Comparison of ENCODE assay signal across 17 cellular contexts in genomic region chr14:94102768-94103482, GRCh38. TPM values are rescaled to one million over a fixed set of nuclear protein-coding genes. Genes with fewer than 3 reads are reported as not detected.
DNase-seq lines count a peak whose midpoint lies in the region; ATAC-seq, FAIRE-seq and TF ChIP-seq lines count a peak whose summit lies in the region.
"Had no signal": no experiment of that assay in that cellular context is flagged by ENCODE, and none has a peak within 500 bp of the region (broad histone marks: within the 10 kb centered on the region; RNA-seq: fewer than 3 reads in every experiment).

No MANE protein-coding gene starts in this region.

- no peaks in the 10 kb centered on the region for H3K36me3 ChIP-seq in colonic mucosa
- H3K36me3 ChIP-seq in mucosa of descending colon (ENCODE audit: low read depth), result no peaks in the 10 kb centered on the region
- H3K36me3 ChIP-seq in small intestine (ENCODE audit: control insufficient read depth in 2 of 2, insufficient read depth in 2 of 2, low read length in 2 of 2), result no peaks in the 10 kb centered on the region

- no peak overlapping the region for H3K4me3 Mint-ChIP-seq in H9
- H3K4me3 Mint-ChIP-seq: B cell; CD4-positive, alpha-beta T cell had no signal

- H3K4me1 Mint-ChIP-seq in H9, result peaks cover 0 to 5% of the 10 kb centered on the region in 2 experiments; a peak in 1 of 4 replicates
- H3K4me1 Mint-ChIP-seq: B cell had no signal

- intact Hi-C loops in colonic mucosa (cut with DNase I) (no loop called here), mucosa of descending colon (cut with DNase I, micrococcal nuclease) (no loop called here), Right ventricle myocardium inferior (cut with DNase I) (no loop called here)

- no peak overlapping the region for H3K4ac ChIP-seq in H9 (ENCODE audit: low read depth, low read length)

- TF ChIP-seq CTCF in H9 (conservative IDR thresholded peaks at IDR 0.05) (no peak), colonic mucosa (IDR thresholded peaks at IDR 0.05) (no peak), mucosa of descending colon (IDR thresholded peaks at IDR 0.05) (no peak)

- H3K18ac ChIP-seq in H9 (ENCODE audit: insufficient read length, low read depth, low read length), result no peak overlapping the region

- H3K4me1 ChIP-seq in H9 (ENCODE audit: insufficient read depth, low read length) (no peaks in the 10 kb centered on the region), colonic mucosa (no peaks in the 10 kb centered on the region), mucosa of descending colon (ENCODE audit: low read depth) (peaks cover 8% of the 10 kb centered on the region), small intestine (ENCODE audit: control insufficient read depth in 2 of 2, insufficient read depth in 1 of 2, low read depth in 1 of 2, low read length in 1 of 2) (no peaks in the 10 kb centered on the region)

- H3T11ph ChIP-seq in H9 (ENCODE audit: low read length), result no peak overlapping the region

- FAIRE-seq in small intestine (lab: Jason Lieb, UNC), result no peak
- FAIRE-seq: GM18507, H54 had no signal

- H3K36me3 Mint-ChIP-seq in H9 (ENCODE audit: insufficient read depth in 1 of 3, low read depth in 3 of 3), result no peaks in the 10 kb centered on the region

- no peaks in the 10 kb centered on the region for H3K23me2 ChIP-seq in H9 (ENCODE audit: insufficient read length, low read depth, low read length, poor library complexity, severe bottlenecking)

- no peak overlapping the region for H4K5ac ChIP-seq in H9 (ENCODE audit: insufficient read length, low read depth, low read length)

- DNase-seq in H9, result no peak
- DNase-seq in colonic mucosa, result peak; percentile 50
- DNase-seq in mucosa of descending colon, result peak in 2 of 3 donors; percentile 40 to 55
- peak; percentile 36 for DNase-seq in small intestine
- no peak for DNase-seq in Right ventricle myocardium inferior (ENCODE audit: missing footprints)
- no peak for DNase-seq in stimulated activated naive CD4-positive, alpha-beta T cell (lab: John Stamatoyannopoulos, UW)
- no peak for DNase-seq in NCI-H187 treated with DMSO at 0.1 percent for 48 hours (lab: John Stamatoyannopoulos, UW)
- DNase-seq: 8988T; ACHN; Calu3; CD4-positive, alpha-beta T cell; DMS 273 treated with DMSO at 0.1 percent for 48 hours; GM23248 had no signal

- H4K20me1 ChIP-seq in H9 (ENCODE audit: control insufficient read depth, insufficient read depth, insufficient read length), result no peaks in the 10 kb centered on the region

- H3K9me3 ChIP-seq in H9 (ENCODE audit: control insufficient read depth, low read depth, low read length), result no peaks in the 10 kb centered on the region
- no peaks in the 10 kb centered on the region for H3K9me3 ChIP-seq in colonic mucosa
- H3K9me3 ChIP-seq in mucosa of descending colon, result no peaks in the 10 kb centered on the region
- no peaks in the 10 kb centered on the region for H3K9me3 ChIP-seq in small intestine (ENCODE audit: control insufficient read depth, low read depth)

- H3K27ac Mint-ChIP-seq in H9, result peak overlapping the region in 1 of 3 experiments; percentile 83; a peak in 1 of 7 replicates
- H3K27ac Mint-ChIP-seq: B cell; CD4-positive, alpha-beta T cell had no signal

- H3K14ac ChIP-seq in H9 (ENCODE audit: insufficient read depth, low read length), result no peak overlapping the region

- H2BK15ac ChIP-seq in H9 (ENCODE audit: low read depth, low read length), result no peak overlapping the region

- H3K4me2 ChIP-seq in H9 (ENCODE audit: insufficient read depth, insufficient read length, low read length), result no peak overlapping the region

- no peaks in the 10 kb centered on the region for H3K27me3 Mint-ChIP-seq in H9 (ENCODE audit: low read depth)
- H3K27me3 Mint-ChIP-seq: B cell; CD4-positive, alpha-beta T cell had no signal

- no peak overlapping the region for H2AFZ ChIP-seq in H9 (ENCODE audit: low read length)
- H2AFZ ChIP-seq: GM23248 had no signal

- H3K23ac ChIP-seq in H9 (ENCODE audit: insufficient read length, low read depth, low read length), result no peak overlapping the region

- no peak overlapping the region for H3K4me3 ChIP-seq in colonic mucosa
- no peak overlapping the region for H3K4me3 ChIP-seq in mucosa of descending colon
- H3K4me3 ChIP-seq in small intestine (ENCODE audit: low read depth in 1 of 2, low read length in 2 of 2), result no peak overlapping the region
- H3K4me3 ChIP-seq: GM23248 had no signal

- H2BK20ac ChIP-seq in H9 (ENCODE audit: low read depth, low read length, poor library complexity, severe bottlenecking), result no peak overlapping the region

- H4K8ac ChIP-seq in H9 (replicated peaks; ENCODE audit: insufficient read length, low read depth, low read length), result no peak overlapping the region

- H3K27ac ChIP-seq in H9 (ENCODE audit: insufficient read length, low read depth, low read length), result no peak overlapping the region
- peak overlapping the region; percentile 62 for H3K27ac ChIP-seq in colonic mucosa
- no peak overlapping the region for H3K27ac ChIP-seq in small intestine (ENCODE audit: low read depth in 1 of 2, low read length in 1 of 2)
- H3K27ac ChIP-seq: GM23248 had no signal

- no peaks in the 10 kb centered on the region; a peak in 1 of 5 replicates for H3K9me3 Mint-ChIP-seq in H9
- H3K9me3 Mint-ChIP-seq: CD4-positive, alpha-beta T cell had no signal

- no peak overlapping the region for H2BK12ac ChIP-seq in H9 (ENCODE audit: insufficient read length, low read depth, low read length)

- no peak overlapping the region for H2AK5ac ChIP-seq in H9 (ENCODE audit: insufficient read length, low read length)

- WGBS in H9 (ENCODE audit: extremely low coverage, insufficient read length, low lambda C conversion rate), result no CpG with 5 or more reads among the region's 8 CpGs
- WGBS in small intestine, 3 donors, result 67 to 82% (median 82%) methylated on average over 8 of the region's 8 CpGs

- no peak overlapping the region for H4K91ac ChIP-seq in H9 (ENCODE audit: insufficient read length, low read depth, low read length)

- H3K9ac ChIP-seq in H9 (ENCODE audit: extremely low read depth, insufficient read length, low read length) (no peak overlapping the region), colonic mucosa (ENCODE audit: low read depth in 2 of 2, low read length in 2 of 2) (no peak overlapping the region)
- H3K9ac ChIP-seq: GM23248 had no signal

- H3K27me3 ChIP-seq in H9 (ENCODE audit: insufficient read depth, low read length) (no peaks in the 10 kb centered on the region), colonic mucosa (no peaks in the 10 kb centered on the region), small intestine (ENCODE audit: control insufficient read depth in 2 of 2, insufficient read depth in 2 of 2, low read length in 2 of 2) (no peaks in the 10 kb centered on the region)

- peak overlapping the region; percentile 35 for H2BK5ac ChIP-seq in H9 (ENCODE audit: insufficient read length, low read length)

- H2BK120ac ChIP-seq in H9 (ENCODE audit: low read depth, low read length, poor library complexity, severe bottlenecking), result no peak overlapping the region

- H3K56ac ChIP-seq in H9 (ENCODE audit: insufficient read length, low read depth, low read length), result no peak overlapping the region

- peak; percentile 93 for ATAC-seq in mucosa of descending colon
- ATAC-seq in GM21619 (IDR thresholded peaks at IDR 0.05; ENCODE audit: unreplicated experiment), result no peak
- no peak for ATAC-seq in Right ventricle myocardium inferior

- H3K79me1 ChIP-seq in H9 (ENCODE audit: insufficient read depth, low read depth, low read length, poor library complexity, severe bottlenecking), result no peaks in the 10 kb centered on the region

- no peaks in the 10 kb centered on the region for H3K79me2 ChIP-seq in H9 (ENCODE audit: insufficient read depth, low read length)

RNA-seq across cellular contexts. Expression of gene IFI27, which starts 7.6 kb away (rescaled TPM):
- total RNA-seq in H9 (2021) (1.7 TPM in 2 replicates), colonic mucosa (100 to 1,000 TPM; 219 to 709 TPM), mucosa of descending colon (1,000 to 10,000 TPM in 1 of 3 donors, 100 to 1,000 TPM in 2; 427 to 1,655 (median 710) TPM), Right ventricle myocardium inferior (164 TPM)
- 1,000 to 10,000 TPM in 1 of 3 donors, 100 to 1,000 TPM in 2; 285 to 1,277 (median 806) TPM for polyA plus RNA-seq in small intestine
- total RNA-seq: GM23248 had no signal
- polyA plus RNA-seq: GM23248 had no signal

RNA-seq across cellular contexts. Expression of gene IFI27L1, which starts 21.8 kb away (rescaled TPM):
- total RNA-seq in H9 (2021), result 27.4 TPM in 2 replicates
- total RNA-seq in colonic mucosa, result 10 to 100 TPM; 15.8 to 27.4 TPM
- 10 to 100 TPM; 19.9 to 29.9 (median 20.6) TPM for total RNA-seq in mucosa of descending colon
- polyA plus RNA-seq in small intestine, result 10 to 100 TPM; 29.2 to 44.5 (median 29.8) TPM
- 10.7 TPM for total RNA-seq in Right ventricle myocardium inferior

RNA-seq across cellular contexts. Expression of gene DDX24, which starts 21.9 kb away (rescaled TPM):
- total RNA-seq in H9 (2021) (172 TPM in 2 replicates), colonic mucosa (100 to 1,000 TPM; 110 to 142 TPM), mucosa of descending colon (100 to 1,000 TPM in 2 of 3 donors, 10 to 100 TPM in 1; 90.6 to 197 (median 107) TPM), Right ventricle myocardium inferior (187 TPM)
- 10 to 100 TPM; 35.1 to 64.6 (median 51.2) TPM for polyA plus RNA-seq in small intestine

RNA-seq across cellular contexts. Expression of gene IFI27L2, which starts 26.5 kb away (rescaled TPM):
- total RNA-seq in H9 (2021) (28.6 and 32.5 TPM in 2 replicates), colonic mucosa (10 to 100 TPM; 27.6 to 51.4 TPM), mucosa of descending colon (10 to 100 TPM; 22.4 to 25.5 (median 24.3) TPM), Right ventricle myocardium inferior (52.4 TPM)
- 10 to 100 TPM; 23.0 to 96.7 (median 83.8) TPM for polyA plus RNA-seq in small intestine

Comparison
In these comparisons a context has a peak if more than half of its experiments do, and no peak if none do; other contexts are left out.
1. DNase-seq: peak in colonic mucosa (single experiment), mucosa of descending colon (2 of 3) and small intestine (single experiment); none in H9 (single experiment), Right ventricle myocardium inferior (single experiment), stimulated activated naive CD4-positive, alpha-beta T cell (0 of 6) and NCI-H187 treated with DMSO at 0.1 percent for 48 hours (single experiment).
2. RNA of gene IFI27, which starts 7.6 kb away (total RNA-seq): 427 to 1,655 TPM in mucosa of descending colon, 219 to 709 TPM in colonic mucosa and 164 TPM in Right ventricle myocardium inferior (single experiment); 1.7 TPM in H9; every median in the first group is over 10 times any median in the second.